ENCODE assay signal across 8 cellular contexts in genomic region chr6:101011165-101011564, GRCh38.
DNase-seq lines count a peak whose midpoint lies in the region; ATAC-seq, FAIRE-seq and TF ChIP-seq lines count a peak whose summit lies in the region.

No MANE protein-coding gene starts in this region.

- H3K36me3 ChIP-seq in A673 (ENCODE audit: insufficient read depth, low read length, poor library complexity, severe bottlenecking) = no peaks in the 10 kb centered on the region

- no TSS peak for BruUV-seq in A673 (replicated peaks; lab: Mats Ljungman, UMichigan)

- H3K27me3 Mint-ChIP-seq in activated naive CD4-positive, alpha-beta T cell treated with anti-CD3 and anti-CD28 coated beads, Interleukin-2, amount 50 U/mL, for 24 hours = no peaks in the 10 kb centered on the region
- H3K27me3 Mint-ChIP-seq in stimulated activated naive B cell treated with anti-CD40 and anti-IgM and Interleukin-4, amounts not matched to agents 10 μg/mL and 1 μg/mL and 100 μg/mL, for 72 hours = no peaks in the 10 kb centered on the region

- FAIRE-seq in urothelium cell line (lab: Jason Lieb, UNC) = no peak

- H3K27me3 ChIP-seq in A673 (replicated peaks; ENCODE audit: insufficient read depth, low read depth, low read length, poor library complexity) = no peaks in the 10 kb centered on the region

- H3K27ac ChIP-seq in A673 (ENCODE audit: low read depth, low read length, poor library complexity, severe bottlenecking) = no peak overlapping the region

- CTCF ChIA-PET in A673 (lab: Charles Lee) = interaction anchor here (0.6 kb wide), 1 partner anchor 901 kb away, joined by 3 read pairs; no protein-coding TSS in a partner anchor

- H3K9me3 ChIP-seq in A673 (ENCODE audit: low read depth, low read length, poor library complexity, severe bottlenecking) = no peaks in the 10 kb centered on the region

- peak overlapping the region; percentile 78 for H3K4me3 Mint-ChIP-seq in activated naive CD4-positive, alpha-beta T cell treated with anti-CD3 and anti-CD28 coated beads, Interleukin-2, amount 50 U/mL, for 24 hours
- H3K4me3 Mint-ChIP-seq in stimulated activated naive B cell treated with anti-CD40 and anti-IgM and Interleukin-4, amounts not matched to agents 10 μg/mL and 1 μg/mL and 100 μg/mL, for 72 hours = no peak overlapping the region

- intact Hi-C loops in A673 (cut with micrococcal nuclease; ENCODE audit: unreplicated experiment) = no loop called here

- peak overlapping the region; percentile 81 for H3K27ac Mint-ChIP-seq in activated naive CD4-positive, alpha-beta T cell treated with anti-CD3 and anti-CD28 coated beads, Interleukin-2, amount 50 U/mL, for 24 hours
- H3K27ac Mint-ChIP-seq in stimulated activated naive B cell treated with anti-CD40 and anti-IgM and Interleukin-4, amounts not matched to agents 10 μg/mL and 1 μg/mL and 100 μg/mL, for 72 hours = peak overlapping the region; percentile 77

- POLR2A ChIA-PET in A673 (lab: Charles Lee; ENCODE audit: low non-redundant PET) = no interaction called here

- ATAC-seq in HG02840 (IDR thresholded peaks at IDR 0.05; ENCODE audit: low FRiP score, unreplicated experiment) = peak; percentile 79
- ATAC-seq in stimulated activated naive B cell treated with anti-CD40 and anti-IgM and Interleukin-4, amounts not matched to agents 10 μg/mL and 1 μg/mL and 100 μg/mL, for 72 hours (replicated peaks) = peak; percentile 87 to 91

- no peaks in the 10 kb centered on the region for H3K36me3 Mint-ChIP-seq in activated naive CD4-positive, alpha-beta T cell treated with anti-CD3 and anti-CD28 coated beads, Interleukin-2, amount 50 U/mL, for 24 hours
- no peaks in the 10 kb centered on the region for H3K36me3 Mint-ChIP-seq in stimulated activated naive B cell treated with anti-CD40 and anti-IgM and Interleukin-4, amounts not matched to agents 10 μg/mL and 1 μg/mL and 100 μg/mL, for 72 hours

- H3K4me3 ChIP-seq in A673 (ENCODE audit: low read depth, low read length, poor library complexity, severe bottlenecking) = no peak overlapping the region

- H3K4me1 ChIP-seq in A673 (ENCODE audit: insufficient read depth, low read length, poor library complexity, severe bottlenecking) = no peaks in the 10 kb centered on the region

- no peaks in the 10 kb centered on the region for H3K9me3 Mint-ChIP-seq in activated naive CD4-positive, alpha-beta T cell treated with anti-CD3 and anti-CD28 coated beads, Interleukin-2, amount 50 U/mL, for 24 hours
- H3K9me3 Mint-ChIP-seq in stimulated activated naive B cell treated with anti-CD40 and anti-IgM and Interleukin-4, amounts not matched to agents 10 μg/mL and 1 μg/mL and 100 μg/mL, for 72 hours = no peaks in the 10 kb centered on the region

- DNase-seq in activated naive CD4-positive, alpha-beta T cell (lab: John Stamatoyannopoulos, UW) = no peak
- DNase-seq in NCI-H526 treated with DMSO at 0.1 percent for 48 hours (lab: John Stamatoyannopoulos, UW) = peak; percentile 15
- DNase-seq in stimulated activated naive B cell treated with anti-CD40 and anti-IgM and Interleukin-4, amounts not matched to agents 10 μg/mL and 1 μg/mL and 100 μg/mL, for 72 hours = peak; percentile 8
- no peak for DNase-seq in kidney glomerular epithelial cell (lab: John Stamatoyannopoulos, UW)
- no peak for DNase-seq in urothelium cell line (ENCODE audit: low spot score)
- DNase-seq in A673 (ENCODE audit: low spot score) = no peak

- peaks cover 34% of the 10 kb centered on the region for H3K4me1 Mint-ChIP-seq in activated naive CD4-positive, alpha-beta T cell treated with anti-CD3 and anti-CD28 coated beads, Interleukin-2, amount 50 U/mL, for 24 hours
- peaks cover 9 to 16% of the 10 kb centered on the region in 2 donors for H3K4me1 Mint-ChIP-seq in stimulated activated naive B cell treated with anti-CD40 and anti-IgM and Interleukin-4, amounts not matched to agents 10 μg/mL and 1 μg/mL and 100 μg/mL, for 72 hours

- TF ChIP-seq CTCF in A673 (conservative IDR thresholded peaks at IDR 0.05; ENCODE audit: low read depth, low read length) = no peak

Comparison
In these comparisons a context has a peak if more than half of its experiments do, and no peak if none do; other contexts are left out.
1. DNase-seq: peak in NCI-H526 treated with DMSO at 0.1 percent for 48 hours (single experiment) and stimulated activated naive B cell treated with anti-CD40 and anti-IgM and Interleukin-4, amounts not matched to agents 10 μg/mL and 1 μg/mL and 100 μg/mL, for 72 hours (single experiment); none in activated naive CD4-positive, alpha-beta T cell (0 of 4), kidney glomerular epithelial cell (single experiment), urothelium cell line (single experiment) and A673 (single experiment).